Comparison of ENCODE assay signal across 1 cellular context in genomic region chr9:126981218-126981617, GRCh38.
TF ChIP-seq lines count a peak whose summit lies in the region.

No MANE protein-coding gene starts in this region.

TF ChIP-seq in IMR-90, 13 proteins besides CTCF, POLR2A, EP300 and RAD21:
- TF ChIP-seq ELK1 (IDR thresholded peaks at IDR 0.05; ENCODE audit: borderline replicate concordance, low read depth, low read length) (no peak), USF2 (IDR thresholded peaks at IDR 0.05; ENCODE audit: low read depth, low read length) (no peak), BHLHE40 (IDR thresholded peaks at IDR 0.05; ENCODE audit: low read depth, low read length) (no peak), FOS (IDR thresholded peaks at IDR 0.05; ENCODE audit: low read depth, low read length) (no peak), CEBPB (IDR thresholded peaks at IDR 0.05; ENCODE audit: low read depth, low read length) (no peak), MAFK (IDR thresholded peaks at IDR 0.05; ENCODE audit: low read depth, low read length) (no peak), MAZ (IDR thresholded peaks at IDR 0.05; ENCODE audit: borderline replicate concordance, low read depth, low read length) (no peak), SMC3 (IDR thresholded peaks at IDR 0.05; ENCODE audit: low read depth, low read length) (no peak), RFX5 (IDR thresholded peaks at IDR 0.05; ENCODE audit: low read depth, low read length) (no peak)
